11 cellular contexts compared by ENCODE assay signal in genomic region chr16:1913327-1914083, GRCh38. TPM values are rescaled to one million over a fixed set of nuclear protein-coding genes. Genes with fewer than 3 reads are reported as not detected.
DNase-seq lines count a peak whose midpoint lies in the region; ATAC-seq lines count a peak whose summit lies in the region.
"Had no signal": no experiment of that assay in that cellular context is flagged by ENCODE, and none has a peak within 500 bp of the region (broad histone marks: within the 10 kb centered on the region; RNA-seq: fewer than 3 reads in every experiment).

No MANE protein-coding gene starts in this region.

- H3K4me1 Mint-ChIP-seq in stimulated activated memory B cell treated with anti-CD40 and anti-IgM and Interleukin-4, amounts not matched to agents 10 μg/mL and 1 μg/mL and 100 μg/mL, for 72 hours = no peaks in the 10 kb centered on the region
- peaks cover 2% of the 10 kb centered on the region for H3K4me1 Mint-ChIP-seq in activated naive CD4-positive, alpha-beta T cell treated with anti-CD3 and anti-CD28 coated beads for 36 hours (ENCODE audit: low read depth)

- H3K27ac Mint-ChIP-seq in stimulated activated memory B cell treated with anti-CD40 and anti-IgM and Interleukin-4, amounts not matched to agents 10 μg/mL and 1 μg/mL and 100 μg/mL, for 72 hours = no peak overlapping the region
- no peak overlapping the region for H3K27ac Mint-ChIP-seq in activated naive CD4-positive, alpha-beta T cell treated with anti-CD3 and anti-CD28 coated beads for 36 hours

- no peaks in the 10 kb centered on the region for H3K36me3 Mint-ChIP-seq in stimulated activated memory B cell treated with anti-CD40 and anti-IgM and Interleukin-4, amounts not matched to agents 10 μg/mL and 1 μg/mL and 100 μg/mL, for 72 hours
- no peaks in the 10 kb centered on the region for H3K36me3 Mint-ChIP-seq in activated naive CD4-positive, alpha-beta T cell treated with anti-CD3 and anti-CD28 coated beads for 36 hours (ENCODE audit: low read depth)

- no peaks in the 10 kb centered on the region for H3K9me3 Mint-ChIP-seq in stimulated activated memory B cell treated with anti-CD40 and anti-IgM and Interleukin-4, amounts not matched to agents 10 μg/mL and 1 μg/mL and 100 μg/mL, for 72 hours
- no peaks in the 10 kb centered on the region for H3K9me3 Mint-ChIP-seq in activated naive CD4-positive, alpha-beta T cell treated with anti-CD3 and anti-CD28 coated beads for 36 hours

- H3K4me3 Mint-ChIP-seq in stimulated activated memory B cell treated with anti-CD40 and anti-IgM and Interleukin-4, amounts not matched to agents 10 μg/mL and 1 μg/mL and 100 μg/mL, for 72 hours = no peak overlapping the region
- H3K4me3 Mint-ChIP-seq in activated naive CD4-positive, alpha-beta T cell treated with anti-CD3 and anti-CD28 coated beads for 36 hours = no peak overlapping the region

- H3K27me3 Mint-ChIP-seq in stimulated activated memory B cell treated with anti-CD40 and anti-IgM and Interleukin-4, amounts not matched to agents 10 μg/mL and 1 μg/mL and 100 μg/mL, for 72 hours = peaks cover 54% of the 10 kb centered on the region
- H3K27me3 Mint-ChIP-seq in activated naive CD4-positive, alpha-beta T cell treated with anti-CD3 and anti-CD28 coated beads for 36 hours (ENCODE audit: low read depth) = peaks cover 32% of the 10 kb centered on the region

- intact Hi-C loops in activated naive CD4-positive, alpha-beta T cell treated with anti-CD3 and anti-CD28 coated beads for 36 hours (cut with micrococcal nuclease) = no loop called here

- CTCF ChIA-PET in activated naive CD4-positive, alpha-beta T cell treated with anti-CD3 and anti-CD28 coated beads for 36 hours (lab: Charles Lee) = no interaction called here

- peak; percentile 92 for ATAC-seq in esophagus mucosa
- ATAC-seq in stimulated activated memory B cell treated with anti-CD40 and anti-IgM and Interleukin-4, amounts not matched to agents 10 μg/mL and 1 μg/mL and 100 μg/mL, for 72 hours = peak; percentile 10
- ATAC-seq in HG02852 (IDR thresholded peaks at IDR 0.05; ENCODE audit: unreplicated experiment) = no peak

- peak; percentile 62 to 79 for DNase-seq in NCI-H2081 (lab: John Stamatoyannopoulos, UW)
- no peak for DNase-seq in NCI-H2081 treated with DMSO at 0.1 percent for 48 hours (lab: John Stamatoyannopoulos, UW)
- DNase-seq in NCI-H345 treated with DMSO at 0.1 percent for 48 hours (lab: John Stamatoyannopoulos, UW; ENCODE audit: unreplicated experiment) = peak; percentile 77
- DNase-seq in kidney tubule cell (ENCODE audit: low spot score) = no peak
- no peak for DNase-seq in activated naive CD4-positive, alpha-beta T cell treated with anti-CD3 and anti-CD28 coated beads for 36 hours
- DNase-seq: cortex of kidney, DND-41 had no signal

RNA-seq across cellular contexts. Expression of gene HS3ST6, which starts 4.7 kb away (rescaled TPM):
- 1.4 TPM for total RNA-seq in esophagus mucosa
- not detected for total RNA-seq in activated naive CD4-positive, alpha-beta T cell treated with anti-CD3 and anti-CD28 coated beads for 36 hours
- total RNA-seq: A172 had no signal

RNA-seq across cellular contexts. Expression of gene MSRB1, which starts 29.5 kb away (rescaled TPM):
- total RNA-seq in esophagus mucosa = 44.0 TPM
- total RNA-seq in activated naive CD4-positive, alpha-beta T cell treated with anti-CD3 and anti-CD28 coated beads for 36 hours = 10 to 100 TPM in 1 of 2 experiments, 1 to 10 TPM in 1; 8.5 to 11.0 TPM

RNA-seq across cellular contexts. Expression of gene RPL3L, which starts 41.0 kb away (rescaled TPM):
- 0.12 TPM for total RNA-seq in esophagus mucosa
- not detected for total RNA-seq in activated naive CD4-positive, alpha-beta T cell treated with anti-CD3 and anti-CD28 coated beads for 36 hours

RNA-seq across cellular contexts. Expression of gene MEIOB, which starts 41.5 kb away (rescaled TPM):
- total RNA-seq in esophagus mucosa = not detected
- total RNA-seq in activated naive CD4-positive, alpha-beta T cell treated with anti-CD3 and anti-CD28 coated beads for 36 hours = under 1 TPM; 0.52 to 0.76 TPM

RNA-seq across cellular contexts. Expression of gene NDUFB10, which starts 45.8 kb away (rescaled TPM):
- 115 TPM for total RNA-seq in esophagus mucosa
- total RNA-seq in activated naive CD4-positive, alpha-beta T cell treated with anti-CD3 and anti-CD28 coated beads for 36 hours = 100 to 1,000 TPM; 111 TPM

Comparison
In these comparisons a context has a peak if more than half of its experiments do, and no peak if none do; other contexts are left out.
1. DNase-seq: peak in NCI-H2081 (2 of 2) and NCI-H345 treated with DMSO at 0.1 percent for 48 hours (single experiment); none in NCI-H2081 treated with DMSO at 0.1 percent for 48 hours (single experiment), kidney tubule cell (single experiment) and activated naive CD4-positive, alpha-beta T cell treated with anti-CD3 and anti-CD28 coated beads for 36 hours (single experiment).